ENCODE assay signal across 11 cellular contexts in genomic region chr4:8171941-8172924, GRCh38. TPM values are rescaled to one million over a fixed set of nuclear protein-coding genes. Genes with fewer than 3 reads are reported as not detected.
DNase-seq lines count a peak whose midpoint lies in the region; ATAC-seq, FAIRE-seq and TF ChIP-seq lines count a peak whose summit lies in the region.
"Had no signal": no experiment of that assay in that cellular context is flagged by ENCODE, and none has a peak within 500 bp of the region (broad histone marks: within the 10 kb centered on the region; RNA-seq: fewer than 3 reads in every experiment).

No MANE protein-coding gene starts in this region.

- no peak overlapping the region for H2BK5ac ChIP-seq in H1 (ENCODE audit: low read depth, low read length)

- H3K27ac ChIP-seq in H1 (ENCODE audit: low read depth, low read length) (no peak overlapping the region), PC-3 (ENCODE audit: low read length) (no peak overlapping the region), neural progenitor cell (no peak overlapping the region)

- ATAC-seq in GM19463 (IDR thresholded peaks at IDR 0.05; ENCODE audit: unreplicated experiment) (peak; percentile 79), HG03196 (IDR thresholded peaks at IDR 0.05; ENCODE audit: unreplicated experiment) (peak; percentile 52), PC-3 (no peak), WTC11 (no peak)

- H2BK12ac ChIP-seq in H1 (ENCODE audit: low read depth, low read length), result no peak overlapping the region

- no peak for TF ChIP-seq RAD21 in H1 (IDR thresholded peaks at IDR 0.05 in 1 of 2, conservative IDR thresholded peaks at IDR 0.05 in 1 of 2; ENCODE audit: low read depth in 2 of 2, low read length in 2 of 2)

- H3K36me3 ChIP-seq in H1 (ENCODE audit: control insufficient read depth in 2 of 4, insufficient read depth in 4 of 4, low read length in 3 of 4) (no peaks in the 10 kb centered on the region), PC-3 (ENCODE audit: low read depth, low read length) (no peaks in the 10 kb centered on the region), neural progenitor cell (no peaks in the 10 kb centered on the region)

- H3K9ac ChIP-seq in H1 (replicated peaks in 1 of 4; ENCODE audit: extremely low read depth in 1 of 4, low read depth in 3 of 4, low read length in 3 of 4), result no peak overlapping the region
- H3K9ac ChIP-seq in PC-3 (ENCODE audit: low read length), result no peak overlapping the region
- no peak overlapping the region for H3K9ac ChIP-seq in neural progenitor cell

- H2BK20ac ChIP-seq in H1 (ENCODE audit: low read length), result no peak overlapping the region

- no peak overlapping the region for H3K4me3 ChIP-seq in GM12865 (ENCODE audit: low read depth, low read length)
- no peak overlapping the region for H3K4me3 ChIP-seq in H1 (ENCODE audit: extremely low read depth in 1 of 4, insufficient read depth in 2 of 4, low read depth in 3 of 4, low read length in 4 of 4)
- H3K4me3 ChIP-seq in PC-3 (ENCODE audit: low read length), result no peak overlapping the region
- H3K4me3 ChIP-seq in neural progenitor cell, result no peak overlapping the region

- CTCF ChIA-PET in H1 (lab: Charles Lee; ENCODE audit: partially characterized antibody), result interaction anchor here (0.6 to 1.3 kb wide), 4 partner anchors 13 to 374 kb away, joined by 3 to 5 read pairs (median 4); partner anchors contain the start of gene ABLIM2
- CTCF ChIA-PET in PC-3 (lab: Charles Lee), result no interaction called here
- CTCF ChIA-PET in WTC11 (lab: Charles Lee), result interaction anchor here (1.3 kb wide), 1 partner anchor 87 kb away, joined by 5 read pairs; no protein-coding TSS in a partner anchor

- no peak overlapping the region for H3K18ac ChIP-seq in H1 (ENCODE audit: extremely low read depth, low read length)

- H4K20me1 ChIP-seq in H1 (replicated peaks in 1 of 2; ENCODE audit: control insufficient read depth in 1 of 2, insufficient read depth in 2 of 2, low read length in 2 of 2), result no peaks in the 10 kb centered on the region
- H4K20me1 ChIP-seq in PC-3 (ENCODE audit: low read length), result no peaks in the 10 kb centered on the region
- H4K20me1 ChIP-seq in neural progenitor cell (ENCODE audit: low read depth), result no peaks in the 10 kb centered on the region

- no peaks in the 10 kb centered on the region for H3K79me2 ChIP-seq in H1 (ENCODE audit: control insufficient read depth in 1 of 2, insufficient read depth in 2 of 2, low read length in 2 of 2)
- no peaks in the 10 kb centered on the region for H3K79me2 ChIP-seq in PC-3 (ENCODE audit: low read length)
- H3K79me2 ChIP-seq in neural progenitor cell (ENCODE audit: low read depth), result no peaks in the 10 kb centered on the region

- H3K4me1 ChIP-seq in H1 (replicated peaks in 1 of 4; ENCODE audit: control insufficient read depth in 3 of 4, insufficient read depth in 4 of 4, low read length in 3 of 4), result no peaks in the 10 kb centered on the region
- H3K4me1 ChIP-seq in PC-3 (ENCODE audit: insufficient read depth, low read length), result no peaks in the 10 kb centered on the region
- no peaks in the 10 kb centered on the region for H3K4me1 ChIP-seq in neural progenitor cell

- no peak overlapping the region for H3K23ac ChIP-seq in H1 (ENCODE audit: insufficient read length)

- peak; percentile 79 for DNase-seq in GM12865 (ENCODE audit: low read depth)
- DNase-seq in H1 (ENCODE audit: low read depth in 1 of 2, low spot score in 2 of 2), result no peak
- DNase-seq in PC-3, result no peak
- DNase-seq in neural progenitor cell (ENCODE audit: low spot score), result no peak
- no peak for DNase-seq in WTC11 (ENCODE audit: low spot score)
- DNase-seq in NOMO-1 (lab: John Stamatoyannopoulos, UW; ENCODE audit: unreplicated experiment in 2 of 2), result no peak
- DNase-seq: NCI-H526 treated with DMSO at 0.1 percent for 48 hours had no signal

- 89% methylated on average over 33 of the region's 37 CpGs; no CpG with 5 or more reads in 1 of the 2 experiments for WGBS in H1 (ENCODE audit: extremely low coverage in 1 of 2, insufficient coverage in 1 of 2, insufficient read length in 1 of 2, insufficient replicate concordance in 2 of 2, low coverage in 1 of 2, low lambda C conversion rate in 2 of 2, missing lambda C conversion rate in 1 of 2), 2 experiments

- POLR2A ChIA-PET in H1 (lab: Charles Lee; ENCODE audit: partially characterized antibody) (no interaction called here), PC-3 (lab: Charles Lee; ENCODE audit: unreplicated experiment) (no interaction called here), WTC11 (lab: Charles Lee) (no interaction called here)

- H3K23me2 ChIP-seq in H1 (ENCODE audit: low read depth, low read length), result no peaks in the 10 kb centered on the region

- H3K14ac ChIP-seq in H1 (ENCODE audit: insufficient read length), result no peak overlapping the region

- no peak for TF ChIP-seq POLR2A in H1 (IDR thresholded peaks at IDR 0.05; ENCODE audit: control extremely low read depth in 1 of 2, low read depth in 2 of 2, low read length in 2 of 2)

- no peak overlapping the region for H2BK15ac ChIP-seq in H1 (ENCODE audit: low read length)

- peak overlapping the region; percentile 60 for H4K8ac ChIP-seq in H1 (ENCODE audit: extremely low read depth, insufficient read depth, low read length)

- TF ChIP-seq EP300 in H1 (IDR thresholded peaks at IDR 0.05; ENCODE audit: borderline replicate concordance in 1 of 2, low read depth in 2 of 2, low read length in 2 of 2), result no peak

- H3K9me3 Mint-ChIP-seq in neural progenitor cell (peaks cover 13% of the 10 kb centered on the region), WTC11 (peaks cover 21% of the 10 kb centered on the region)

- no peak overlapping the region for H3K56ac ChIP-seq in H1 (replicated peaks; ENCODE audit: insufficient read length, low read depth, low read length)

- no peak overlapping the region for H3K4me3 Mint-ChIP-seq in neural progenitor cell
- H3K4me3 Mint-ChIP-seq in WTC11, result no peak overlapping the region

- no peak overlapping the region for H3K4ac ChIP-seq in H1 (replicated peaks; ENCODE audit: insufficient read length, low read depth, low read length)

- no peaks in the 10 kb centered on the region for H3K9me2 ChIP-seq in PC-3 (replicated peaks; ENCODE audit: low read length)

- FAIRE-seq in H1 (lab: Jason Lieb, UNC), result no peak
- FAIRE-seq: D721Med, keratinocyte had no signal

- H3K79me1 ChIP-seq in H1 (ENCODE audit: low read depth, low read length), result no peaks in the 10 kb centered on the region

- H3K9me3 ChIP-seq in H1 (ENCODE audit: insufficient read depth in 2 of 2, low read depth in 1 of 2, low read length in 1 of 2) (peaks cover 9 to 13% of the 10 kb centered on the region in 2 experiments), PC-3 (ENCODE audit: low read length) (no peaks in the 10 kb centered on the region), neural progenitor cell (ENCODE audit: low read depth) (no peaks in the 10 kb centered on the region)

- no TSS peak for BruUV-seq in PC-3 (replicated peaks; lab: Mats Ljungman, UMichigan)

- TF ChIP-seq CTCF in GM12865 (IDR thresholded peaks at IDR 0.05; ENCODE audit: insufficient read depth, low read depth, low read length, missing control alignments), result no peak
- no peak for TF ChIP-seq CTCF in H1 (IDR thresholded peaks at IDR 0.05; ENCODE audit: control extremely low read depth in 1 of 3, insufficient read depth in 1 of 3, low read depth in 1 of 3, low read length in 3 of 3)
- no peak for TF ChIP-seq CTCF in PC-3 (conservative IDR thresholded peaks at IDR 0.05; ENCODE audit: low read depth, low read length)
- no peak for TF ChIP-seq CTCF in neural progenitor cell (IDR thresholded peaks at IDR 0.05)
- no peak for TF ChIP-seq CTCF in WTC11 (IDR thresholded peaks at IDR 0.05)

- H3K4me2 ChIP-seq in H1 (ENCODE audit: insufficient read depth in 1 of 2, low read depth in 2 of 2, low read length in 2 of 2) (no peak overlapping the region), PC-3 (ENCODE audit: low read length) (no peak overlapping the region), neural progenitor cell (no peak overlapping the region)

- H3K36me3 Mint-ChIP-seq in neural progenitor cell (no peaks in the 10 kb centered on the region), WTC11 (peaks cover 7% of the 10 kb centered on the region)

- H2AFZ ChIP-seq in H1 (ENCODE audit: low read length) (no peak overlapping the region), PC-3 (ENCODE audit: low read length) (no peak overlapping the region), neural progenitor cell (replicated peaks) (no peak overlapping the region)

- H3K27me3 Mint-ChIP-seq in neural progenitor cell (ENCODE audit: insufficient read depth, low read depth) (peaks cover 9% of the 10 kb centered on the region), WTC11 (ENCODE audit: low read depth) (peaks cover 4% of the 10 kb centered on the region; the same call in 1 of the 2 replicates)

- H3F3A ChIP-seq in PC-3 (ENCODE audit: low read length, unreplicated experiment) (no peaks in the 10 kb centered on the region), neural progenitor cell (ENCODE audit: low read depth) (no peaks in the 10 kb centered on the region)

- H3K4me1 Mint-ChIP-seq in neural progenitor cell (peaks cover 3% of the 10 kb centered on the region), WTC11 (no peaks in the 10 kb centered on the region)

- intact Hi-C loops in PC-3 (cut with micrococcal nuclease), result no loop called here

- no peak overlapping the region for H2BK120ac ChIP-seq in H1 (replicated peaks; ENCODE audit: low read depth, low read length)

- H2AK5ac ChIP-seq in H1 (ENCODE audit: low read depth, low read length), result no peak overlapping the region; the same call in 1 of the 2 replicates

- H3K27me3 ChIP-seq in H1 (replicated peaks in 1 of 4; ENCODE audit: control insufficient read depth in 3 of 4, extremely low read depth in 1 of 4, insufficient read depth in 3 of 4, low read length in 3 of 4), result no peaks in the 10 kb centered on the region
- no peaks in the 10 kb centered on the region for H3K27me3 ChIP-seq in PC-3 (ENCODE audit: low read length)
- H3K27me3 ChIP-seq in neural progenitor cell, result no peaks in the 10 kb centered on the region

- H4K91ac ChIP-seq in H1 (replicated peaks; ENCODE audit: insufficient read length, low read length), result no peak overlapping the region

- H3K27ac Mint-ChIP-seq in neural progenitor cell (no peak overlapping the region), WTC11 (no peak overlapping the region)

- H4K5ac ChIP-seq in H1 (ENCODE audit: insufficient read length, low read depth, low read length), result no peak overlapping the region

RNA-seq across cellular contexts. Expression of gene ABLIM2, which starts 13.6 kb away (rescaled TPM):
- total RNA-seq in H1 (2021; fragmentation: NEBNext Ultra II Directional; extraction: Animal tissue kit (Norgen Biotek cat#: 25700)), result 2.8 and 3.0 TPM in 2 replicates
- 3.0 TPM in 2 replicates for polyA plus RNA-seq in H1 (2011; rRNA removed)
- 3.6 TPM for polyA plus RNA-seq in H1 (2011; cell fraction: cytosol; rRNA removed)
- polyA plus RNA-seq in H1 (2011; cell fraction: nucleus; rRNA removed), result 5.9 TPM
- polyA plus RNA-seq in H1 (2012, experiment 1 of 2), result 2.9 to 4.0 TPM (median 3.3 TPM) in 4 replicates
- polyA plus RNA-seq in H1 (2012, experiment 2 of 2), result 2.2 TPM
- polyA plus RNA-seq in H1 (2013, experiment 1 of 2), result 0.95 TPM
- 1.2 TPM for polyA plus RNA-seq in H1 (2013, experiment 2 of 2)
- 2.7 and 4.9 TPM in 2 replicates for polyA minus RNA-seq in H1 (2011; rRNA and poly(A)+ RNA removed)
- polyA minus RNA-seq in H1 (2011; cell fraction: cytosol; rRNA and poly(A)+ RNA removed), result 1.2 TPM
- 9.1 TPM for polyA minus RNA-seq in H1 (2011; cell fraction: nucleus; rRNA and poly(A)+ RNA removed)
- total RNA-seq in PC-3 (2014; rRNA removed) (3.2 and 3.6 TPM in 2 replicates), neural progenitor cell (ENCODE audit: low replicate concordance) (0.24 and 1.2 TPM in 2 replicates), WTC11 (2021) (2.6 to 3.9 TPM (median 2.8 TPM) in 3 replicates)

RNA-seq across cellular contexts. Expression of gene SH3TC1, which starts 26.9 kb away (rescaled TPM):
- total RNA-seq in H1 (2021; fragmentation: NEBNext Ultra II Directional; extraction: Animal tissue kit (Norgen Biotek cat#: 25700)), result 0.29 TPM in 1 of 2 replicates, not detected in the other
- polyA plus RNA-seq in H1 (2011; rRNA removed), result 0.13 and 0.15 TPM in 2 replicates
- 0.14 TPM for polyA plus RNA-seq in H1 (2011; cell fraction: cytosol; rRNA removed)
- 0.29 TPM for polyA plus RNA-seq in H1 (2011; cell fraction: nucleus; rRNA removed)
- polyA plus RNA-seq in H1 (2012, experiment 1 of 2), result 0.08 to 0.36 TPM (median 0.14 TPM) in 4 replicates
- polyA plus RNA-seq in H1 (2012, experiment 2 of 2), result 0.22 TPM
- polyA plus RNA-seq in H1 (2013, experiment 1 of 2), result 0.16 TPM
- 0.07 TPM for polyA plus RNA-seq in H1 (2013, experiment 2 of 2)
- polyA minus RNA-seq in H1 (2011; rRNA and poly(A)+ RNA removed), result 0.13 and 0.71 TPM in 2 replicates
- polyA minus RNA-seq in H1 (2011; cell fraction: cytosol; rRNA and poly(A)+ RNA removed), result not detected
- 0.30 TPM for polyA minus RNA-seq in H1 (2011; cell fraction: nucleus; rRNA and poly(A)+ RNA removed)
- total RNA-seq in PC-3 (2014; rRNA removed) (22.6 and 23.1 TPM in 2 replicates), neural progenitor cell (ENCODE audit: low replicate concordance) (0.22 and 0.25 TPM in 2 replicates), WTC11 (2021) (0.42 to 0.64 TPM (median 0.55 TPM) in 3 replicates)

Comparison
In these comparisons a context has a peak if more than half of its experiments do, and no peak if none do; other contexts are left out.
1. ATAC-seq: peak in GM19463 (single experiment) and HG03196 (single experiment); none in PC-3 (single experiment) and WTC11 (single experiment).
2. RNA of gene SH3TC1, which starts 26.9 kb away (total RNA-seq): 22.6 to 23.1 TPM in PC-3; 0.42 to 0.64 TPM in WTC11, 0.22 to 0.25 TPM in neural progenitor cell and 0.29 TPM in H1; every median in the first group is over 10 times any median in the second.